Comparison of ENCODE assay signal across 1 cellular context in the genomic region with DNA sequence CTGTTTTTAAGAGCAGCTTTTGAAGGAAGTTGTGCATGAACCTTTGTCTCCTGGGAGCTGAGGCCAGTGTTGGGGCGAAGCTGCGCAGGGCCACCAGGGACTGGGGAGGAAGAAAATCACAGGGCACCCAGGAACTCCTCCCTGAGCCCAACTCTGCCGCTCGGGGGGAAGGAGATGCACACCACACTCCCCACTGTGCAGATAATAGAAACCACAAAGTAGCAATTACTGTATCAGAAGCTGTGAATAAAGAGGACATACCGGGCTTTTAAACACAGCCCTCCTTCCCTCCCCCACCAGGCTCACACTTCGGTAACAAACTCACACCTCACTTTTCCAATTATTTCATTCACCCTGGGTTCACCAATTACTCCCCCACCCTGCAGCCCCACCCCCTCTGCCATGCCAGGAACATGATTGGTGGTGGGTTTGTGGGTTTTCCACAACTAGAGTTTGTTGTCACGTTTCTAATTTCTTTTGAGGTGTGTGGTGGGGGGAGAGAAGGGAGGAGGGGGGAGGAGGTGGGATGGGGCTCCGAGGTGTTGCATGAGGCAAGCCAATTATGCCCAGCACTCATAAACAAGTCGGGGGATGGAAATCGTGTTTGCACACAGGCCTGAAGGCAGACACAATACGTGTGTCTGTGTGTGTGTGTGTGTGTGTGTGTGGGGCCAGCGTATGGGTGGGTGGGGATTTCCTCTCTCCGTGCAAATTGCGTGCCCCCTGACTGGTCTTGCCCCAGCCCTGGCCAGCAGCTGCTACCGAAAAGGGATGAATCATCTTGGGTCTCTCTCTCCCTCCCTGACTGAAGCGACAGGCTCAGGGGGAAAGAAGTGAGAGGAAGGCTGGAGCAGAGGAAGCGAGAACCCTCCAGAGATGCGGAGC.
A peak's percentile ranks its signal among the peaks of the same experiment; 100 is the strongest.
TF ChIP-seq lines count a peak whose summit lies in the region.

No MANE protein-coding gene starts in this region.

TF ChIP-seq in K562, 482 proteins besides CTCF, POLR2A, EP300 and RAD21 (continued from another document and continues in another):
- TF ChIP-seq, protein P1, sequence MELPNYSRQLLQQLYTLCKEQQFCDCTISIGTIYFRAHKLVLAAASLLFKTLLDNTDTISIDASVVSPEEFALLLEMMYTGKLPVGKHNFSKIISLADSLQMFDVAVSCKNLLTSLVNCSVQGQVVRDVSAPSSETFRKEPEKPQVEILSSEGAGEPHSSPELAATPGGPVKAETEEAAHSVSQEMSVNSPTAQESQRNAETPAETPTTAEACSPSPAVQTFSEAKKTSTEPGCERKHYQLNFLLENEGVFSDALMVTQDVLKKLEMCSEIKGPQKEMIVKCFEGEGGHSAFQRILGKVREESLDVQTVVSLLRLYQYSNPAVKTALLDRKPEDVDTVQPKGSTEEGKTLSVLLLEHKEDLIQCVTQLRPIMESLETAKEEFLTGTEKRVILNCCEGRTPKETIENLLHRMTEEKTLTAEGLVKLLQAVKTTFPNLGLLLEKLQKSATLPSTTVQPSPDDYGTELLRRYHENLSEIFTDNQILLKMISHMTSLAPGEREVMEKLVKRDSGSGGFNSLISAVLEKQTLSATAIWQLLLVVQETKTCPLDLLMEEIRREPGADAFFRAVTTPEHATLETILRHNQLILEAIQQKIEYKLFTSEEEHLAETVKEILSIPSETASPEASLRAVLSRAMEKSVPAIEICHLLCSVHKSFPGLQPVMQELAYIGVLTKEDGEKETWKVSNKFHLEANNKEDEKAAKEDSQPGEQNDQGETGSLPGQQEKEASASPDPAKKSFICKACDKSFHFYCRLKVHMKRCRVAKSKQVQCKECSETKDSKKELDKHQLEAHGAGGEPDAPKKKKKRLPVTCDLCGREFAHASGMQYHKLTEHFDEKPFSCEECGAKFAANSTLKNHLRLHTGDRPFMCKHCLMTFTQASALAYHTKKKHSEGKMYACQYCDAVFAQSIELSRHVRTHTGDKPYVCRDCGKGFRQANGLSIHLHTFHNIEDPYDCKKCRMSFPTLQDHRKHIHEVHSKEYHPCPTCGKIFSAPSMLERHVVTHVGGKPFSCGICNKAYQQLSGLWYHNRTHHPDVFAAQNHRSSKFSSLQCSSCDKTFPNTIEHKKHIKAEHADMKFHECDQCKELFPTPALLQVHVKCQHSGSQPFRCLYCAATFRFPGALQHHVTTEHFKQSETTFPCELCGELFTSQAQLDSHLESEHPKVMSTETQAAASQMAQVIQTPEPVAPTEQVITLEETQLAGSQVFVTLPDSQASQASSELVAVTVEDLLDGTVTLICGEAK (IDR thresholded peaks at IDR 0.05), result no peak
- TF ChIP-seq, protein P1 (CRISPR knock-in tag; IDR thresholded peaks at IDR 0.05), result no peak
- TF ChIP-seq FOSL1 (tag; conservative IDR thresholded peaks at IDR 0.05) (0 out of 2 replicates have a peak, but pooled peaks have one; percentile 32), ZBTB8A (IDR thresholded peaks at IDR 0.05; ENCODE audit: partially characterized antibody) (no peak), JUND (IDR thresholded peaks at IDR 0.05; ENCODE audit: borderline replicate concordance, low read depth, low read length) (peak; percentile 34; the same call in 1 of the 2 replicates), JUND (tag; IDR thresholded peaks at IDR 0.05; ENCODE audit: borderline replicate concordance, low read depth, low read length) (no peak), HOXB6 (CRISPR knock-in tag; IDR thresholded peaks at IDR 0.05; ENCODE audit: borderline replicate concordance) (no peak), KLF13 (tag; IDR thresholded peaks at IDR 0.05; ENCODE audit: borderline replicate concordance, low read depth) (no peak), RCOR1 (IDR thresholded peaks at IDR 0.05; ENCODE audit: borderline replicate concordance in 1 of 2, low read depth in 2 of 2, low read length in 2 of 2) (peak in 1 of 2 experiments; percentile 59; a peak in 1 of 4 replicates), KLF1 (tag; IDR thresholded peaks at IDR 0.05) (no peak), HMGN3 (IDR thresholded peaks at IDR 0.05; ENCODE audit: borderline replicate concordance, extremely low read depth, insufficient read length, low read depth, low read length) (no peak), ZNF41 (CRISPR knock-in tag; conservative IDR thresholded peaks at IDR 0.05) (no peak), CTBP1 (IDR thresholded peaks at IDR 0.05; ENCODE audit: borderline replicate concordance) (no peak), NR2C2 (CRISPR knock-in tag; IDR thresholded peaks at IDR 0.05) (no peak), NR2C2 (tag; IDR thresholded peaks at IDR 0.05) (no peak), CSDE1 (IDR thresholded peaks at IDR 0.05) (no peak), NRF1 (conservative IDR thresholded peaks at IDR 0.05 in 1 of 2, IDR thresholded peaks at IDR 0.05 in 1 of 2) (no peak), LCOR (CRISPR knock-in tag; IDR thresholded peaks at IDR 0.05) (0 out of 2 replicates have a peak, but pooled peaks have one; percentile 21), ETV5 (CRISPR knock-in tag; IDR thresholded peaks at IDR 0.05; ENCODE audit: low read depth) (no peak)
- TF ChIP-seq, protein P2, sequence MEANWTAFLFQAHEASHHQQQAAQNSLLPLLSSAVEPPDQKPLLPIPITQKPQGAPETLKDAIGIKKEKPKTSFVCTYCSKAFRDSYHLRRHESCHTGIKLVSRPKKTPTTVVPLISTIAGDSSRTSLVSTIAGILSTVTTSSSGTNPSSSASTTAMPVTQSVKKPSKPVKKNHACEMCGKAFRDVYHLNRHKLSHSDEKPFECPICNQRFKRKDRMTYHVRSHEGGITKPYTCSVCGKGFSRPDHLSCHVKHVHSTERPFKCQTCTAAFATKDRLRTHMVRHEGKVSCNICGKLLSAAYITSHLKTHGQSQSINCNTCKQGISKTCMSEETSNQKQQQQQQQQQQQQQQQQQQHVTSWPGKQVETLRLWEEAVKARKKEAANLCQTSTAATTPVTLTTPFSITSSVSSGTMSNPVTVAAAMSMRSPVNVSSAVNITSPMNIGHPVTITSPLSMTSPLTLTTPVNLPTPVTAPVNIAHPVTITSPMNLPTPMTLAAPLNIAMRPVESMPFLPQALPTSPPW (CRISPR knock-in tag; IDR thresholded peaks at IDR 0.05), result peak; percentile 64
- TF ChIP-seq, protein P3, sequence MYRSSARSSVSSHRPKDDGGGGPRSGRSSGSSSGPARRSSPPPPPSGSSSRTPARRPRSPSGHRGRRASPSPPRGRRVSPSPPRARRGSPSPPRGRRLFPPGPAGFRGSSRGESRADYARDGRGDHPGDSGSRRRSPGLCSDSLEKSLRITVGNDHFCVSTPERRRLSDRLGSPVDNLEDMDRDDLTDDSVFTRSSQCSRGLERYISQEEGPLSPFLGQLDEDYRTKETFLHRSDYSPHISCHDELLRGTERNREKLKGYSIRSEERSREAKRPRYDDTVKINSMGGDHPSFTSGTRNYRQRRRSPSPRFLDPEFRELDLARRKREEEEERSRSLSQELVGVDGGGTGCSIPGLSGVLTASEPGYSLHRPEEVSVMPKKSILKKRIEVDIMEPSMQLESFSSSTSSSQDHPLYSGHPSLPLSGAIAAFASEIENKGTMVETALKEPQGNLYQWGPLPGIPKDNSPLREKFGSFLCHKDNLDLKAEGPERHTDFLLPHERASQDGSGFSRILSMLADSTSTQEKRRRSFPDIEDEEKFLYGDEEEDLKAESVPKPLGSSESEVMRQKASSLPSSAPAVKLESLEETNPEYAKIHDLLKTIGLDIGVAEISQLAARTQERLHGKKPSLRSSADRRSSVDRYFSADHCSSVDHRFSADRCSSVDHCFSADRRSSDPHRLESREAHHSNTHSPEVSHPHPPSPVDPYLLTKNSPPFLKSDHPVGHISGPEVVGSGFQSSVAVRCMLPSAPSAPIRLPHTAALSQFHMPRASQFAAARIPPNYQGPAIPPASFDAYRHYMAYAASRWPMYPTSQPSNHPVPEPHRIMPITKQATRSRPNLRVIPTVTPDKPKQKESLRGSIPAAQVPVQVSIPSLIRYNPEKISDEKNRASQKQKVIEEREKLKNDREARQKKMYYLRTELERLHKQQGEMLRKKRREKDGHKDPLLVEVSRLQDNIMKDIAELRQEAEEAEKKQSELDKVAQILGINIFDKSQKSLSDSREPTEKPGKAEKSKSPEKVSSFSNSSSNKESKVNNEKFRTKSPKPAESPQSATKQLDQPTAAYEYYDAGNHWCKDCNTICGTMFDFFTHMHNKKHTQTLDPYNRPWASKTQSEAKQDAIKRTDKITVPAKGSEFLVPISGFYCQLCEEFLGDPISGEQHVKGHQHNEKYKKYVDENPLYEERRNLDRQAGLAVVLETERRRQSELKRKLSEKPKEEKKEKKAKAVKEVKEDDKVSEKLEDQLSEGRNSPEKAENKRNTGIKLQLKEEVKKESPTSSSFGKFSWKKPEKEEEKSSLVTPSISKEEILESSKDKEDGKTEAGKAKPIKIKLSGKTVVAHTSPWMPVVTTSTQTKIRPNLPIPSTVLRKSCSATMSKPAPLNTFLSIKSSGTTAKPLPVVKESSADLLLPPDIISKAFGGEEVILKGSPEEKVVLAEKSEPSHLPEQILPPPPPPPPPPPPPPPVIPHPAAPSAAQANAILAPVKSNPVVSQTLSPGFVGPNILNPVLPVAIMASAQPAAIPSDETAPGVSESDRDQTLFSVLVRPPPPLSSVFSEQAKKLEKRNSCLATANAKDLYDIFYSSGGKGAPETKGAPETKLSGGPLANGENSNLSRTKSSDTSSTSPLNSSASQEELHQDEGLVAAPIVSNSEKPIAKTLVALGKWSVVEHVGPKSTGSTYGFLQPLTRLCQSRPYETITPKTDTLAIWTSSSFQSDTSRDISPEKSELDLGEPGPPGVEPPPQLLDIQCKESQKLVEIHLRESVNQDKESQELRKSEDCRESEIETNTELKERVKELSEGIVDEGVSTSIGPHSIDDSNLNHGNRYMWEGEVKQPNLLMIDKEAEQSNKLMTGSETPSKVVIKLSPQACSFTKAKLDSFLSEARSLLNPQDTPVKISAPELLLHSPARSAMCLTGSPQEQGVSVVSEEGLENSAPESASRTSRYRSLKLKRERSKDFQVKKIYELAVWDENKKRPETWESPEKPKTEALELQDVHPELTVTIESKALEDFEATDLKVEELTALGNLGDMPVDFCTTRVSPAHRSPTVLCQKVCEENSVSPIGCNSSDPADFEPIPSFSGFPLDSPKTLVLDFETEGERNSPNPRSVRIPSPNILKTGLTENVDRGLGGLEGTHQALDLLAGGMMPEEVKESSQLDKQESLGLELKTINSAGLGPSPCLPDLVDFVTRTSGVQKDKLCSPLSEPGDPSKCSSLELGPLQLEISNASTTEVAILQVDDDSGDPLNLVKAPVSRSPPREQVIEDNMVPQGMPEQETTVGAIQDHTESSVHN (IDR thresholded peaks at IDR 0.05; ENCODE audit: borderline replicate concordance in 1 of 2, low read depth in 1 of 2), result no peak
- TF ChIP-seq, protein P4, sequence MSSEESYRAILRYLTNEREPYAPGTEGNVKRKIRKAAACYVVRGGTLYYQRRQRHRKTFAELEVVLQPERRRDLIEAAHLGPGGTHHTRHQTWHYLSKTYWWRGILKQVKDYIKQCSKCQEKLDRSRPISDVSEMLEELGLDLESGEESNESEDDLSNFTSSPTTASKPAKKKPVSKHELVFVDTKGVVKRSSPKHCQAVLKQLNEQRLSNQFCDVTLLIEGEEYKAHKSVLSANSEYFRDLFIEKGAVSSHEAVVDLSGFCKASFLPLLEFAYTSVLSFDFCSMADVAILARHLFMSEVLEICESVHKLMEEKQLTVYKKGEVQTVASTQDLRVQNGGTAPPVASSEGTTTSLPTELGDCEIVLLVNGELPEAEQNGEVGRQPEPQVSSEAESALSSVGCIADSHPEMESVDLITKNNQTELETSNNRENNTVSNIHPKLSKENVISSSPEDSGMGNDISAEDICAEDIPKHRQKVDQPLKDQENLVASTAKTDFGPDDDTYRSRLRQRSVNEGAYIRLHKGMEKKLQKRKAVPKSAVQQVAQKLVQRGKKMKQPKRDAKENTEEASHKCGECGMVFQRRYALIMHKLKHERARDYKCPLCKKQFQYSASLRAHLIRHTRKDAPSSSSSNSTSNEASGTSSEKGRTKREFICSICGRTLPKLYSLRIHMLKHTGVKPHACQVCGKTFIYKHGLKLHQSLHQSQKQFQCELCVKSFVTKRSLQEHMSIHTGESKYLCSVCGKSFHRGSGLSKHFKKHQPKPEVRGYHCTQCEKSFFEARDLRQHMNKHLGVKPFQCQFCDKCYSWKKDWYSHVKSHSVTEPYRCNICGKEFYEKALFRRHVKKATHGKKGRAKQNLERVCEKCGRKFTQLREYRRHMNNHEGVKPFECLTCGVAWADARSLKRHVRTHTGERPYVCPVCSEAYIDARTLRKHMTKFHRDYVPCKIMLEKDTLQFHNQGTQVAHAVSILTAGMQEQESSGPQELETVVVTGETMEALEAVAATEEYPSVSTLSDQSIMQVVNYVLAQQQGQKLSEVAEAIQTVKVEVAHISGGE (CRISPR knock-in tag; IDR thresholded peaks at IDR 0.05), result peak in 2 of 3 experiments; percentile 40 to 89; a peak in 2 of 6 replicates
- TF ChIP-seq, protein P5, sequence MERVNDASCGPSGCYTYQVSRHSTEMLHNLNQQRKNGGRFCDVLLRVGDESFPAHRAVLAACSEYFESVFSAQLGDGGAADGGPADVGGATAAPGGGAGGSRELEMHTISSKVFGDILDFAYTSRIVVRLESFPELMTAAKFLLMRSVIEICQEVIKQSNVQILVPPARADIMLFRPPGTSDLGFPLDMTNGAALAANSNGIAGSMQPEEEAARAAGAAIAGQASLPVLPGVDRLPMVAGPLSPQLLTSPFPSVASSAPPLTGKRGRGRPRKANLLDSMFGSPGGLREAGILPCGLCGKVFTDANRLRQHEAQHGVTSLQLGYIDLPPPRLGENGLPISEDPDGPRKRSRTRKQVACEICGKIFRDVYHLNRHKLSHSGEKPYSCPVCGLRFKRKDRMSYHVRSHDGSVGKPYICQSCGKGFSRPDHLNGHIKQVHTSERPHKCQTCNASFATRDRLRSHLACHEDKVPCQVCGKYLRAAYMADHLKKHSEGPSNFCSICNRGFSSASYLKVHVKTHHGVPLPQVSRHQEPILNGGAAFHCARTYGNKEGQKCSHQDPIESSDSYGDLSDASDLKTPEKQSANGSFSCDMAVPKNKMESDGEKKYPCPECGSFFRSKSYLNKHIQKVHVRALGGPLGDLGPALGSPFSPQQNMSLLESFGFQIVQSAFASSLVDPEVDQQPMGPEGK (CRISPR knock-in tag; IDR thresholded peaks at IDR 0.05; ENCODE audit: borderline replicate concordance), result no peak
